In genomic region chr14:99430491-99430890, GRCh38 we compare ENCODE assay signal across 9 cellular contexts. TPM values are rescaled to one million over a fixed set of nuclear protein-coding genes. Genes with fewer than 3 reads are reported as not detected.
DNase-seq lines count a peak whose midpoint lies in the region; ATAC-seq and TF ChIP-seq lines count a peak whose summit lies in the region.
"Had no signal": no experiment of that assay in that cellular context is flagged by ENCODE, and none has a peak within 500 bp of the region (broad histone marks: within the 10 kb centered on the region; RNA-seq: fewer than 3 reads in every experiment).

No MANE protein-coding gene starts in this region.

- H3K36me3 Mint-ChIP-seq in CD8-positive, alpha-beta memory T cell: peaks cover 25 to 77% (median 25%) of the 10 kb centered on the region in 3 donors

- intact Hi-C loops in testis (cut with DNase I; ENCODE audit: low total_unique reads): no loop called here

- 0 out of 2 replicates have a peak, but pooled peaks have one; percentile 12 for TF ChIP-seq CTCF in RWPE1 (conservative IDR thresholded peaks at IDR 0.05; ENCODE audit: low read depth)
- peak; percentile 40 for TF ChIP-seq CTCF in fibroblast of villous mesenchyme (IDR thresholded peaks at IDR 0.05; ENCODE audit: insufficient read depth, low read depth, low read length)
- TF ChIP-seq CTCF in testis (IDR thresholded peaks at IDR 0.05): peak in 2 of 3 experiments; percentile 9 to 28

- POLR2A ChIA-PET in CD8-positive, alpha-beta memory T cell (lab: Charles Lee): no interaction called here
- POLR2A ChIA-PET in RWPE1 (lab: Yijun Ruan, JAX; ENCODE audit: low non-redundant PET): no interaction called here

- peaks cover 9% of the 10 kb centered on the region for H3K36me3 ChIP-seq in CD8-positive, alpha-beta memory T cell (ENCODE audit: insufficient read depth, low read length)
- no peaks in the 10 kb centered on the region for H3K36me3 ChIP-seq in testis (ENCODE audit: low read depth, missing control alignments)

- H3K9me3 ChIP-seq in CD8-positive, alpha-beta memory T cell (ENCODE audit: low read length): no peaks in the 10 kb centered on the region
- no peaks in the 10 kb centered on the region for H3K9me3 ChIP-seq in testis

- H3K27me3 ChIP-seq in CD8-positive, alpha-beta memory T cell (ENCODE audit: insufficient read depth, low read length, poor library complexity, severe bottlenecking): no peaks in the 10 kb centered on the region
- H3K27me3 ChIP-seq in testis: no peaks in the 10 kb centered on the region

- peak in 2 of 5 donors; percentile 7 to 16 for DNase-seq in CD8-positive, alpha-beta memory T cell
- DNase-seq in RWPE1 (ENCODE audit: low spot score): peak; percentile 13
- no peak for DNase-seq in fibroblast of villous mesenchyme (ENCODE audit: low read depth)
- no peak for DNase-seq in testis
- no peak for DNase-seq in EL
- no peak for DNase-seq in UCSD-AML1 (lab: John Stamatoyannopoulos, UW; ENCODE audit: unreplicated experiment)

- 74% methylated on average over 7 of the region's 7 CpGs for WGBS in testis, 2 donors

- no peak overlapping the region for H3K4me3 Mint-ChIP-seq in CD8-positive, alpha-beta memory T cell
- H3K4me3 Mint-ChIP-seq: stimulated activated naive CD8-positive, alpha-beta T cell treated with anti-CD3 and anti-CD28 coated beads, Interleukin-15, Interleukin-2, amounts not matched to agents 100 ng/mL and 50 ng/mL, for 24 hours had no signal

- CTCF ChIA-PET in CD8-positive, alpha-beta memory T cell (lab: Charles Lee): interaction anchor here (0.7 kb wide), 1 partner anchor 15 kb away, joined by 3 read pairs; no protein-coding TSS in a partner anchor
- CTCF ChIA-PET in RWPE1 (lab: Yijun Ruan, JAX): no interaction called here

- H3K4me3 ChIP-seq in CD8-positive, alpha-beta memory T cell (ENCODE audit: low read length): no peak overlapping the region
- H3K4me3 ChIP-seq in fibroblast of villous mesenchyme (ENCODE audit: low read depth, low read length): no peak overlapping the region
- no peak overlapping the region for H3K4me3 ChIP-seq in testis

- peak overlapping the region in 7 of 8 donors; percentile 17 to 86 (median 38) for H3K27ac Mint-ChIP-seq in CD8-positive, alpha-beta memory T cell
- H3K27ac Mint-ChIP-seq: stimulated activated naive CD8-positive, alpha-beta T cell treated with anti-CD3 and anti-CD28 coated beads, Interleukin-15, Interleukin-2, amounts not matched to agents 100 ng/mL and 50 ng/mL, for 24 hours had no signal

- peaks cover 24 to 34% (median 30%) of the 10 kb centered on the region in 3 donors for H3K4me1 Mint-ChIP-seq in CD8-positive, alpha-beta memory T cell

- no peaks in the 10 kb centered on the region for H3K27me3 Mint-ChIP-seq in CD8-positive, alpha-beta memory T cell
- H3K27me3 Mint-ChIP-seq: stimulated activated naive CD8-positive, alpha-beta T cell treated with anti-CD3 and anti-CD28 coated beads, Interleukin-15, Interleukin-2, amounts not matched to agents 100 ng/mL and 50 ng/mL, for 24 hours had no signal

- TF ChIP-seq POLR2A in testis (IDR thresholded peaks at IDR 0.05): no peak

- peaks cover 0 to 9% (median 3%) of the 10 kb centered on the region in 5 donors for H3K9me3 Mint-ChIP-seq in CD8-positive, alpha-beta memory T cell
- H3K9me3 Mint-ChIP-seq: stimulated activated naive CD8-positive, alpha-beta T cell treated with anti-CD3 and anti-CD28 coated beads, Interleukin-15, Interleukin-2, amounts not matched to agents 100 ng/mL and 50 ng/mL, for 24 hours had no signal

- H3K4me1 ChIP-seq in CD8-positive, alpha-beta memory T cell (ENCODE audit: insufficient read depth, low read length): no peaks in the 10 kb centered on the region
- no peaks in the 10 kb centered on the region for H3K4me1 ChIP-seq in testis

- no peak overlapping the region for H3K27ac ChIP-seq in CD8-positive, alpha-beta memory T cell (ENCODE audit: low read depth, low read length)
- H3K27ac ChIP-seq in RWPE1 (no peak overlapping the region), testis (no peak overlapping the region)

- ATAC-seq in GM21360 (IDR thresholded peaks at IDR 0.05; ENCODE audit: unreplicated experiment): peak; percentile 78
- ATAC-seq in HG02840 (IDR thresholded peaks at IDR 0.05; ENCODE audit: low FRiP score, unreplicated experiment): no peak

RNA-seq across cellular contexts. Expression of gene SETD3, which starts 50.2 kb away (rescaled TPM):
- total RNA-seq in CD8-positive, alpha-beta memory T cell: 10 to 100 TPM; 57.1 to 57.9 TPM
- 52.1 TPM for polyA plus RNA-seq in CD8-positive, alpha-beta memory T cell
- total RNA-seq in fibroblast of villous mesenchyme (44.1 and 57.0 TPM in 2 replicates), testis (100 to 1,000 TPM; 135 to 160 TPM)
- 186 TPM for polyA plus RNA-seq in testis (ENCODE audit: insufficient read depth, low read depth, low replicate concordance)

RNA-seq across cellular contexts. Expression of gene CCNK, which starts 50.7 kb away (rescaled TPM):
- 100 to 1,000 TPM; 110 to 115 TPM for total RNA-seq in CD8-positive, alpha-beta memory T cell
- polyA plus RNA-seq in CD8-positive, alpha-beta memory T cell: 16.4 TPM
- 20.9 and 38.4 TPM in 2 replicates for total RNA-seq in fibroblast of villous mesenchyme
- total RNA-seq in testis: 10 to 100 TPM; 69.1 to 73.1 TPM
- polyA plus RNA-seq in testis (ENCODE audit: insufficient read depth, low read depth, low replicate concordance): 134 TPM
